Comparison of ENCODE assay signal across 31 cellular contexts in genomic region chr10:131173484-131174210, GRCh38.
DNase-seq lines count a peak whose midpoint lies in the region; ATAC-seq, FAIRE-seq and TF ChIP-seq lines count a peak whose summit lies in the region.
"Had no signal": no experiment of that assay in that cellular context is flagged by ENCODE, and none has a peak within 500 bp of the region (broad histone marks: within the 10 kb centered on the region; RNA-seq: fewer than 3 reads in every experiment).

No MANE protein-coding gene starts in this region.

- no peak overlapping the region for H2AFZ ChIP-seq in H1 (ENCODE audit: low read length)
- H2AFZ ChIP-seq: GM23248, PC-9 had no signal

- no peak overlapping the region for H2BK120ac ChIP-seq in H1 (replicated peaks; ENCODE audit: low read depth, low read length)

- no peaks in the 10 kb centered on the region for H3K36me3 ChIP-seq in BLaER1 treated with 17β-estradiol and CSF1 and Interleukin-3, amounts not matched to agents 10 nM and 100 nM
- H3K36me3 ChIP-seq in H1 (ENCODE audit: control insufficient read depth in 2 of 4, insufficient read depth in 4 of 4, low read length in 3 of 4) (no peaks in the 10 kb centered on the region), testis (ENCODE audit: low read depth, missing control alignments) (no peaks in the 10 kb centered on the region)
- no peaks in the 10 kb centered on the region for H3K36me3 ChIP-seq in CD8-positive, alpha-beta memory T cell (ENCODE audit: insufficient read depth, low read length)
- H3K36me3 ChIP-seq: HAP-1, SJSA1 had no signal

- TF ChIP-seq EP300 in H1 (IDR thresholded peaks at IDR 0.05; ENCODE audit: borderline replicate concordance in 1 of 2, low read depth in 2 of 2, low read length in 2 of 2): no peak

- no peak overlapping the region for H2AK5ac ChIP-seq in H1 (ENCODE audit: low read depth, low read length)

- no peak overlapping the region for H3K23ac ChIP-seq in H1 (ENCODE audit: insufficient read length)

- DNase-seq in H1 (ENCODE audit: low read depth in 1 of 2, low spot score in 2 of 2) (peak in 1 of 2 experiments; percentile 39), posterior vena cava (ENCODE audit: low spot score) (peak; percentile 53), testis (peak; percentile 9), amniotic stem cell (lab: John Stamatoyannopoulos, UW) (no peak), pons (ENCODE audit: low spot score) (no peak)
- DNase-seq in CD8-positive, alpha-beta memory T cell: no peak
- DNase-seq: AML-193, DMS 273 treated with DMSO at 0.1 percent for 48 hours, DMS79, EL, GDM1, GM23248, HFFc6, MM.1S, NCI-H1417 treated with DMSO at 0.1 percent for 48 hours, NCI-H1694 treated with DMSO at 0.1 percent for 48 hours, NCI-H2081, NCI-H2227 treated with DMSO at 0.1 percent for 48 hours, NCI-H526 treated with DMSO at 0.1 percent for 48 hours, PC-9 had no signal

- H3K14ac ChIP-seq in H1 (ENCODE audit: insufficient read length): no peak overlapping the region

- no peak overlapping the region for H3K4me3 Mint-ChIP-seq in CD8-positive, alpha-beta memory T cell
- H3K4me3 Mint-ChIP-seq: CD8-positive, alpha-beta T cell; HFFc6; IgD-negative memory B cell had no signal

- H2BK12ac ChIP-seq in H1 (ENCODE audit: low read depth, low read length): no peak overlapping the region

- FAIRE-seq in H1 (lab: Jason Lieb, UNC): no peak
- FAIRE-seq: A549, GM12878 had no signal

- peaks cover 26 to 89% (median 78%) of the 10 kb centered on the region in 10 experiments; a peak in 19 of 20 replicates for H3K4me1 ChIP-seq in BLaER1 treated with 17β-estradiol and CSF1 and Interleukin-3, amounts not matched to agents 10 nM and 100 nM
- H3K4me1 ChIP-seq in H1 (replicated peaks in 1 of 4; ENCODE audit: control insufficient read depth in 3 of 4, insufficient read depth in 4 of 4, low read length in 3 of 4) (peaks cover 0 to 2% (median 0%) of the 10 kb centered on the region in 4 experiments; a peak in 1 of 7 replicates), testis (peaks cover 10% of the 10 kb centered on the region)
- no peaks in the 10 kb centered on the region for H3K4me1 ChIP-seq in CD8-positive, alpha-beta memory T cell (ENCODE audit: insufficient read depth, low read length)
- H3K4me1 ChIP-seq: A549, HAP-1, SJSA1 had no signal

- no peak for TF ChIP-seq POLR2A in H1 (IDR thresholded peaks at IDR 0.05; ENCODE audit: control extremely low read depth in 1 of 2, low read depth in 2 of 2, low read length in 2 of 2)
- no peak for TF ChIP-seq POLR2A in testis (IDR thresholded peaks at IDR 0.05)

- no peaks in the 10 kb centered on the region for H3K79me1 ChIP-seq in H1 (ENCODE audit: low read depth, low read length)

- H3K9me3 Mint-ChIP-seq in CD8-positive, alpha-beta memory T cell: peaks cover 0 to 2% (median 0%) of the 10 kb centered on the region in 5 donors
- H3K9me3 Mint-ChIP-seq: CD8-positive, alpha-beta T cell; IgD-negative memory B cell had no signal

- CTCF ChIA-PET in H1 (lab: Charles Lee; ENCODE audit: partially characterized antibody): no interaction called here
- CTCF ChIA-PET in CD8-positive, alpha-beta memory T cell (lab: Charles Lee): no interaction called here

- H3K27me3 ChIP-seq in BLaER1 treated with 17β-estradiol and CSF1 and Interleukin-3, amounts not matched to agents 10 nM and 100 nM: peaks cover 0 to 25% (median 0%) of the 10 kb centered on the region in 11 experiments; a peak in 6 of 22 replicates
- H3K27me3 ChIP-seq in H1 (replicated peaks in 1 of 4; ENCODE audit: control insufficient read depth in 3 of 4, extremely low read depth in 1 of 4, insufficient read depth in 3 of 4, low read length in 3 of 4) (peaks cover 0 to 3% (median 0%) of the 10 kb centered on the region in 4 experiments; a peak in 1 of 7 replicates), testis (no peaks in the 10 kb centered on the region)
- no peaks in the 10 kb centered on the region for H3K27me3 ChIP-seq in CD8-positive, alpha-beta memory T cell (ENCODE audit: insufficient read depth, low read length, poor library complexity, severe bottlenecking)
- H3K27me3 ChIP-seq: SJSA1 had no signal

- no peak overlapping the region; a peak in 1 of 20 replicates for H3K4me3 ChIP-seq in BLaER1 treated with 17β-estradiol and CSF1 and Interleukin-3, amounts not matched to agents 10 nM and 100 nM
- H3K4me3 ChIP-seq in H1 (ENCODE audit: extremely low read depth in 1 of 4, insufficient read depth in 2 of 4, low read depth in 3 of 4, low read length in 4 of 4): no peak overlapping the region
- H3K4me3 ChIP-seq in testis: no peak overlapping the region
- H3K4me3 ChIP-seq in CD8-positive, alpha-beta memory T cell (ENCODE audit: low read length): no peak overlapping the region
- H3K4me3 ChIP-seq: A549, GM12878, GM23248, HAP-1, PC-9, SJSA1 had no signal

- no peak overlapping the region for H3K4ac ChIP-seq in H1 (replicated peaks; ENCODE audit: insufficient read length, low read depth, low read length)

- no peak overlapping the region for H2BK5ac ChIP-seq in H1 (ENCODE audit: low read depth, low read length)

- H2BK15ac ChIP-seq in H1 (ENCODE audit: low read length): no peak overlapping the region

- H3K27ac ChIP-seq in BLaER1 treated with 17β-estradiol and CSF1 and Interleukin-3, amounts not matched to agents 10 nM and 100 nM: peak overlapping the region in 5 of 11 experiments; percentile 11 to 51 (median 32); a peak in 8 of 22 replicates
- H3K27ac ChIP-seq in H1 (ENCODE audit: low read depth, low read length) (no peak overlapping the region; the same call in 1 of the 2 replicates), testis (no peak overlapping the region)
- no peak overlapping the region for H3K27ac ChIP-seq in CD8-positive, alpha-beta memory T cell (ENCODE audit: low read depth, low read length)
- H3K27ac ChIP-seq: A549, C4-2B, GM23248, KMS-11, PC-9, SJSA1 had no signal

- no peaks in the 10 kb centered on the region for H3K4me1 Mint-ChIP-seq in CD8-positive, alpha-beta memory T cell
- H3K4me1 Mint-ChIP-seq: IgD-negative memory B cell had no signal

- H4K91ac ChIP-seq in H1 (replicated peaks; ENCODE audit: insufficient read length, low read length): no peak overlapping the region

- POLR2A ChIA-PET in H1 (lab: Charles Lee; ENCODE audit: partially characterized antibody): no interaction called here
- POLR2A ChIA-PET in CD8-positive, alpha-beta memory T cell (lab: Charles Lee): no interaction called here

- intact Hi-C loops in posterior vena cava (cut with DNase I): no loop called here
- intact Hi-C loops in testis (cut with DNase I; ENCODE audit: low total_unique reads): no loop called here

- H3K27me3 Mint-ChIP-seq in CD8-positive, alpha-beta memory T cell: no peaks in the 10 kb centered on the region
- H3K27me3 Mint-ChIP-seq: IgD-negative memory B cell had no signal

- no peaks in the 10 kb centered on the region for H3K23me2 ChIP-seq in H1 (ENCODE audit: low read depth, low read length)

- H4K8ac ChIP-seq in H1 (ENCODE audit: extremely low read depth, insufficient read depth, low read length): peak overlapping the region; percentile 74; the same call in 1 of the 2 replicates

- 95% methylated on average over 12 of the region's 12 CpGs; no CpG with 5 or more reads in 1 of the 2 experiments for WGBS in H1 (ENCODE audit: extremely low coverage in 1 of 2, insufficient coverage in 1 of 2, insufficient read length in 1 of 2, insufficient replicate concordance in 2 of 2, low coverage in 1 of 2, low lambda C conversion rate in 2 of 2, missing lambda C conversion rate in 1 of 2), 2 experiments
- WGBS in testis, 2 donors: 95% methylated on average over 10 to 12 of the region's 12 CpGs

- no peaks in the 10 kb centered on the region for H3K79me2 ChIP-seq in H1 (ENCODE audit: control insufficient read depth in 1 of 2, insufficient read depth in 2 of 2, low read length in 2 of 2)

- TF ChIP-seq RAD21 in H1 (IDR thresholded peaks at IDR 0.05 in 1 of 2, conservative IDR thresholded peaks at IDR 0.05 in 1 of 2; ENCODE audit: low read depth in 2 of 2, low read length in 2 of 2): no peak

- H3K9ac ChIP-seq in BLaER1 treated with 17β-estradiol and CSF1 and Interleukin-3, amounts not matched to agents 10 nM and 100 nM: peak overlapping the region in 5 of 11 experiments; percentile 21 to 56 (median 48); a peak in 6 of 22 replicates
- no peak overlapping the region for H3K9ac ChIP-seq in H1 (replicated peaks in 1 of 4; ENCODE audit: extremely low read depth in 1 of 4, low read depth in 3 of 4, low read length in 3 of 4)
- H3K9ac ChIP-seq: GM23248, KMS-11 had no signal

- H3K56ac ChIP-seq in H1 (replicated peaks; ENCODE audit: insufficient read length, low read depth, low read length): no peak overlapping the region

- H4K5ac ChIP-seq in H1 (ENCODE audit: insufficient read length, low read depth, low read length): no peak overlapping the region

- no peaks in the 10 kb centered on the region for H4K20me1 ChIP-seq in BLaER1 treated with 17β-estradiol and CSF1 and Interleukin-3, amounts not matched to agents 10 nM and 100 nM
- H4K20me1 ChIP-seq in H1 (replicated peaks in 1 of 2; ENCODE audit: control insufficient read depth in 1 of 2, insufficient read depth in 2 of 2, low read length in 2 of 2): peaks cover 0 to 5% of the 10 kb centered on the region in 2 experiments

- no peak overlapping the region for H2BK20ac ChIP-seq in H1 (ENCODE audit: low read length)

- H3K9me3 ChIP-seq in BLaER1 treated with 17β-estradiol and CSF1 and Interleukin-3, amounts not matched to agents 10 nM and 100 nM (replicated peaks in 1 of 11): peaks cover 0 to 7% (median 0%) of the 10 kb centered on the region in 11 experiments; a peak in 4 of 22 replicates
- peaks cover 0 to 9% of the 10 kb centered on the region in 2 experiments; a peak in 1 of 4 replicates for H3K9me3 ChIP-seq in H1 (ENCODE audit: insufficient read depth in 2 of 2, low read depth in 1 of 2, low read length in 1 of 2)
- no peaks in the 10 kb centered on the region for H3K9me3 ChIP-seq in testis
- no peaks in the 10 kb centered on the region for H3K9me3 ChIP-seq in CD8-positive, alpha-beta memory T cell (ENCODE audit: low read length)
- H3K9me3 ChIP-seq: HAP-1 had no signal

- H3K18ac ChIP-seq in H1 (ENCODE audit: extremely low read depth, low read length): no peak overlapping the region

- no peak for ATAC-seq in SK-N-SH treated with all-trans-retinoic acid at 6 μM for 48 hours
- ATAC-seq: A549; CD8-positive, alpha-beta T cell; GM12878; Right ventricle myocardium inferior had no signal

- H3K4me2 ChIP-seq in BLaER1 treated with 17β-estradiol and CSF1 and Interleukin-3, amounts not matched to agents 10 nM and 100 nM: peak overlapping the region; percentile 29 to 94 (median 84); a peak in 20 of 22 replicates
- no peak overlapping the region for H3K4me2 ChIP-seq in H1 (ENCODE audit: insufficient read depth in 1 of 2, low read depth in 2 of 2, low read length in 2 of 2)
- H3K4me2 ChIP-seq: A549, KMS-11, PC-9 had no signal

- H3K36me3 Mint-ChIP-seq in CD8-positive, alpha-beta memory T cell: no peaks in the 10 kb centered on the region
- H3K36me3 Mint-ChIP-seq: CD8-positive, alpha-beta T cell; IgD-negative memory B cell had no signal

- no peak for TF ChIP-seq CTCF in H1 (IDR thresholded peaks at IDR 0.05; ENCODE audit: control extremely low read depth in 1 of 3, insufficient read depth in 1 of 3, low read depth in 1 of 3, low read length in 3 of 3)
- no peak for TF ChIP-seq CTCF in testis (IDR thresholded peaks at IDR 0.05)

- no peak overlapping the region for H3K27ac Mint-ChIP-seq in CD8-positive, alpha-beta memory T cell
- H3K27ac Mint-ChIP-seq: CD8-positive, alpha-beta T cell; HFFc6; IgD-negative memory B cell had no signal

TF ChIP-seq in SK-N-SH treated with all-trans-retinoic acid at 6 μM for 48 hours, 23 proteins besides CTCF, POLR2A, EP300 and RAD21 (continues in another document):
- no peak for TF ChIP-seq ZFP3 (CRISPR knock-in tag; IDR thresholded peaks at IDR 0.05)

Comparison
In these comparisons a context has a peak if more than half of its experiments do, and no peak if none do; other contexts are left out.
1. H3K4me2 ChIP-seq: peak in BLaER1 treated with 17β-estradiol and CSF1 and Interleukin-3, amounts not matched to agents 10 nM and 100 nM (11 of 11); none in H1 (0 of 2).
2. DNase-seq: peak in posterior vena cava (single experiment) and testis (single experiment); none in amniotic stem cell (single experiment), CD8-positive, alpha-beta memory T cell (0 of 5) and pons (single experiment).